19 cellular contexts compared by ENCODE assay signal in genomic region chr10:52135101-52135500, GRCh38.
DNase-seq lines count a peak whose midpoint lies in the region; ATAC-seq, FAIRE-seq and TF ChIP-seq lines count a peak whose summit lies in the region.
"Had no signal": no experiment of that assay in that cellular context is flagged by ENCODE, and none has a peak within 500 bp of the region (broad histone marks: within the 10 kb centered on the region; RNA-seq: fewer than 3 reads in every experiment).

No MANE protein-coding gene starts in this region.

- WGBS in pancreas, 2 donors, result 66 to 67% methylated on average over 2 of the region's 2 CpGs

- no peak for ATAC-seq in left cardiac atrium
- no peak for ATAC-seq in pancreas
- ATAC-seq: GM12878 had no signal

- CTCF ChIA-PET in RWPE1 (lab: Yijun Ruan, JAX), result no interaction called here

- H3K36me3 ChIP-seq in pancreas, result no peaks in the 10 kb centered on the region
- H3K36me3 ChIP-seq: BLaER1 had no signal

- DNase-seq in HCEC 1CT (peak; percentile 11), RWPE1 (ENCODE audit: low spot score) (peak; percentile 8), epithelial cell of esophagus (ENCODE audit: low read depth) (peak; percentile 79), renal cortical epithelial cell (ENCODE audit: low read depth) (peak; percentile 1), left cardiac atrium (no peak), GM03348 (ENCODE audit: low spot score) (no peak), pancreas (no peak)
- DNase-seq: 8988T; CD4-positive, alpha-beta memory T cell; DMS153; DMS79; GF-D8; GOT3; H9; IMR-90 had no signal

- intact Hi-C loops in left cardiac atrium (cut with DNase I) (no loop called here), pancreas (cut with DNase I) (no loop called here)

- H3K27me3 ChIP-seq in pancreas, result no peaks in the 10 kb centered on the region
- H3K27me3 ChIP-seq: BLaER1 had no signal

- POLR2A ChIA-PET in RWPE1 (lab: Yijun Ruan, JAX; ENCODE audit: low non-redundant PET), result no interaction called here

- FAIRE-seq in pancreas (lab: Jason Lieb, UNC), result no peak
- FAIRE-seq: GM12878, HTR-8/SVneo had no signal

- no peak overlapping the region for H3K27ac ChIP-seq in RWPE1
- H3K27ac ChIP-seq in pancreas, result no peak overlapping the region
- H3K27ac ChIP-seq: BLaER1, HL-60 had no signal

- no peaks in the 10 kb centered on the region for H3K9me3 ChIP-seq in pancreas
- H3K9me3 ChIP-seq: BLaER1 had no signal

- TF ChIP-seq CTCF in RWPE1 (conservative IDR thresholded peaks at IDR 0.05; ENCODE audit: low read depth), result no peak
- TF ChIP-seq CTCF in epithelial cell of esophagus (IDR thresholded peaks at IDR 0.05; ENCODE audit: insufficient read depth, low read depth, low read length, missing control alignments), result no peak
- TF ChIP-seq CTCF in pancreas (IDR thresholded peaks at IDR 0.05), result no peak

- H3K4me3 ChIP-seq in epithelial cell of esophagus (ENCODE audit: low read length) (no peak overlapping the region), pancreas (no peak overlapping the region)
- H3K4me3 ChIP-seq: BLaER1, GM12878 had no signal

- H3K4me1 ChIP-seq in pancreas, result no peaks in the 10 kb centered on the region
- H3K4me1 ChIP-seq: BLaER1 had no signal

Comparison
In these comparisons a context has a peak if more than half of its experiments do, and no peak if none do; other contexts are left out.
1. DNase-seq: peak in HCEC 1CT (single experiment), RWPE1 (single experiment), epithelial cell of esophagus (single experiment) and renal cortical epithelial cell (single experiment); none in left cardiac atrium (single experiment), GM03348 (single experiment) and pancreas (0 of 6).